In genomic region chr3:126358038-126358815, GRCh38 we compare ENCODE assay signal across 8 cellular contexts. TPM values are rescaled to one million over a fixed set of nuclear protein-coding genes. Genes with fewer than 3 reads are reported as not detected.
DNase-seq lines count a peak whose midpoint lies in the region; ATAC-seq, FAIRE-seq and TF ChIP-seq lines count a peak whose summit lies in the region.

No MANE protein-coding gene starts in this region.

- WGBS in GM12878 (ENCODE audit: insufficient coverage, insufficient replicate concordance, low lambda C conversion rate, missing lambda C conversion rate): 56% methylated on average over 11 of the region's 11 CpGs
- 4% methylated on average over 11 of the region's 11 CpGs for WGBS in liver
- WGBS in urinary bladder: 8% methylated on average over 11 of the region's 11 CpGs

- peak; percentile 31 for DNase-seq in LNCaP clone FGC (ENCODE audit: low read depth)
- no peak for DNase-seq in GM12878 (ENCODE audit: low read depth, low spot score)
- no peak for DNase-seq in stimulated activated naive CD4-positive, alpha-beta T cell (lab: John Stamatoyannopoulos, UW)
- DNase-seq in activated CD4-positive, alpha-beta T cell treated with anti-CD3 and anti-CD28 coated beads for 48 hours: no peak

- TF ChIP-seq CTCF in LNCaP clone FGC (IDR thresholded peaks at IDR 0.05; ENCODE audit: control insufficient read depth, extremely low read depth, insufficient read depth) (no peak), GM12878 (IDR thresholded peaks at IDR 0.05 in 2 of 3, conservative IDR thresholded peaks at IDR 0.05 in 1 of 3; ENCODE audit: control insufficient read depth in 2 of 3, extremely low read depth in 1 of 3, insufficient read depth in 1 of 3, low read depth in 3 of 3, low read length in 3 of 3) (no peak), liver (IDR thresholded peaks at IDR 0.05; ENCODE audit: low read depth, low read length, missing input control) (no peak)

- FAIRE-seq in GM12878 (lab: Jason Lieb, UNC): no peak

- in situ Hi-C loops in GM12878 (cut with MboI): no loop called here

- TF ChIP-seq EP300 in GM12878 (IDR thresholded peaks at IDR 0.05; ENCODE audit: borderline replicate concordance in 1 of 2, control insufficient read depth in 1 of 2, low read depth in 2 of 2, low read length in 2 of 2): no peak

- peak overlapping the region in 1 of 11 experiments; percentile 53; a peak in 1 of 22 replicates for H3K9ac ChIP-seq in BLaER1 treated with 17β-estradiol and CSF1 and Interleukin-3, amounts not matched to agents 10 nM and 100 nM
- no peak overlapping the region for H3K9ac ChIP-seq in GM12878 (ENCODE audit: control insufficient read depth, insufficient read depth, low read length)
- H3K9ac ChIP-seq in liver (ENCODE audit: low read depth in 1 of 2, low read length in 2 of 2): peak overlapping the region in 1 of 2 donors; percentile 26

- H3K4me3 ChIP-seq in BLaER1 treated with 17β-estradiol and CSF1 and Interleukin-3, amounts not matched to agents 10 nM and 100 nM: peak overlapping the region in 7 of 10 experiments; percentile 56 to 71 (median 62); a peak in 10 of 20 replicates
- H3K4me3 ChIP-seq in LNCaP clone FGC (ENCODE audit: low read depth, low read length): peak overlapping the region; percentile 73
- no peak overlapping the region for H3K4me3 ChIP-seq in GM12878
- peak overlapping the region in 2 of 3 donors; percentile 68 to 86 for H3K4me3 ChIP-seq in liver (ENCODE audit: low read depth in 1 of 3, low read length in 3 of 3)
- H3K4me3 ChIP-seq in urinary bladder (ENCODE audit: low read depth, low read length): no peak overlapping the region

- H4K20me1 ChIP-seq in BLaER1 treated with 17β-estradiol and CSF1 and Interleukin-3, amounts not matched to agents 10 nM and 100 nM: peaks cover 0 to 48% (median 7%) of the 10 kb centered on the region in 11 experiments; a peak in 9 of 22 replicates
- no peaks in the 10 kb centered on the region for H4K20me1 ChIP-seq in GM12878 (ENCODE audit: control insufficient read depth, insufficient read depth)

- peaks cover 14 to 29% (median 20%) of the 10 kb centered on the region in 10 experiments for H3K4me1 ChIP-seq in BLaER1 treated with 17β-estradiol and CSF1 and Interleukin-3, amounts not matched to agents 10 nM and 100 nM
- H3K4me1 ChIP-seq in GM12878 (ENCODE audit: control insufficient read depth, insufficient read depth, low read length) (no peaks in the 10 kb centered on the region), liver (ENCODE audit: control insufficient read depth in 4 of 4, insufficient read depth in 4 of 4, low read length in 3 of 4) (peaks cover 10 to 41% (median 31%) of the 10 kb centered on the region in 4 donors), urinary bladder (ENCODE audit: insufficient read depth) (no peaks in the 10 kb centered on the region)

- no peak overlapping the region for H2AFZ ChIP-seq in GM12878 (ENCODE audit: control insufficient read depth, low read depth, low read length)

- POLR2A ChIA-PET in GM12878 (lab: Charles Lee): no interaction called here

- SMC1A ChIA-PET in GM12878 (lab: Charles Lee; ENCODE audit: uncharacterized antibody, unreplicated experiment): no interaction called here

- intact Hi-C loops in GM12878 (cut with micrococcal nuclease; ENCODE audit: unreplicated experiment): no loop called here

- H3K27ac ChIP-seq in BLaER1 treated with 17β-estradiol and CSF1 and Interleukin-3, amounts not matched to agents 10 nM and 100 nM: no peak overlapping the region
- H3K27ac ChIP-seq in GM12878 (ENCODE audit: control insufficient read depth, insufficient read depth) (no peak overlapping the region), liver (ENCODE audit: low read depth in 1 of 2, low read length in 2 of 2) (peak overlapping the region; percentile 82 to 94), urinary bladder (ENCODE audit: low read depth) (peak overlapping the region; percentile 40)

- no peaks in the 10 kb centered on the region for H3K36me3 ChIP-seq in BLaER1 treated with 17β-estradiol and CSF1 and Interleukin-3, amounts not matched to agents 10 nM and 100 nM
- no peaks in the 10 kb centered on the region for H3K36me3 ChIP-seq in GM12878 (ENCODE audit: control insufficient read depth in 2 of 2, insufficient read depth in 2 of 2, low read length in 1 of 2)
- H3K36me3 ChIP-seq in liver (ENCODE audit: control insufficient read depth in 4 of 4, insufficient read depth in 3 of 4, low read depth in 1 of 4, low read length in 3 of 4): no peaks in the 10 kb centered on the region
- no peaks in the 10 kb centered on the region for H3K36me3 ChIP-seq in urinary bladder (ENCODE audit: insufficient read depth)

- no peak for ATAC-seq in GM12878
- no peak for ATAC-seq in GM21723 (IDR thresholded peaks at IDR 0.05; ENCODE audit: unreplicated experiment)

- RAD21 ChIA-PET in GM12878 (lab: Charles Lee; ENCODE audit: unreplicated experiment): no interaction called here

- H3K9me3 ChIP-seq in BLaER1 treated with 17β-estradiol and CSF1 and Interleukin-3, amounts not matched to agents 10 nM and 100 nM (replicated peaks in 1 of 11): no peaks in the 10 kb centered on the region
- no peaks in the 10 kb centered on the region for H3K9me3 ChIP-seq in GM12878 (replicated peaks; ENCODE audit: control insufficient read depth, insufficient read depth, low read length)
- no peaks in the 10 kb centered on the region for H3K9me3 ChIP-seq in liver (ENCODE audit: control insufficient read depth in 4 of 4, low read length in 3 of 4)

- no peak for TF ChIP-seq POLR2A in GM12878 (IDR thresholded peaks at IDR 0.05; ENCODE audit: low read depth, low read length)

- H3K79me2 ChIP-seq in GM12878 (ENCODE audit: control insufficient read depth, insufficient read depth, low read length): no peaks in the 10 kb centered on the region

- H3K4me2 ChIP-seq in BLaER1 treated with 17β-estradiol and CSF1 and Interleukin-3, amounts not matched to agents 10 nM and 100 nM: peak overlapping the region; percentile 94 to 98 (median 96); a peak in 21 of 22 replicates
- H3K4me2 ChIP-seq in GM12878 (ENCODE audit: control insufficient read depth, insufficient read depth): peak overlapping the region; percentile 75

- peaks cover 56 to 74% (median 68%) of the 10 kb centered on the region in 11 experiments for H3K27me3 ChIP-seq in BLaER1 treated with 17β-estradiol and CSF1 and Interleukin-3, amounts not matched to agents 10 nM and 100 nM
- H3K27me3 ChIP-seq in GM12878 (replicated peaks in 1 of 2; ENCODE audit: control insufficient read depth in 2 of 2, insufficient read depth in 2 of 2, low read length in 1 of 2) (peaks cover 12 to 23% of the 10 kb centered on the region in 2 experiments), liver (ENCODE audit: control insufficient read depth in 4 of 4, insufficient read depth in 4 of 4, low read length in 3 of 4) (no peaks in the 10 kb centered on the region)

- CTCF ChIA-PET in GM12878 (lab: Yijun Ruan, JAX): no interaction called here

- TF ChIP-seq RAD21 in GM12878 (IDR thresholded peaks at IDR 0.05; ENCODE audit: insufficient read depth, low read depth, low read length) (no peak), liver (IDR thresholded peaks at IDR 0.05) (peak in 1 of 2 donors; percentile 30)

- BruUV-seq in GM12878 (replicated peaks; lab: Mats Ljungman, UMichigan): no TSS peak

TF ChIP-seq in GM12878, 131 proteins besides CTCF, POLR2A, EP300 and RAD21 (continues in another document):
- TF ChIP-seq ESRRA (IDR thresholded peaks at IDR 0.05; ENCODE audit: low read length) (no peak), YY1 (IDR thresholded peaks at IDR 0.05; ENCODE audit: low read depth, low read length) (no peak)

TF ChIP-seq in liver, 16 proteins besides CTCF, POLR2A, EP300 and RAD21 (continues in another document):
- TF ChIP-seq FOXA2 (IDR thresholded peaks at IDR 0.05) (no peak), YY1 (IDR thresholded peaks at IDR 0.05) (peak; percentile 43)

RNA-seq across cellular contexts. Expression of gene KLF15, which starts 1.0 kb away (rescaled TPM):
- not detected in 2 replicates for total RNA-seq in GM12878 (2013; cell fraction: nucleolus; rRNA removed)
- total RNA-seq in GM12878 (2014; rRNA removed) (not detected in 2 replicates), GM12878 (2014; rRNA removed; fragmentation: Illumina TruSeq; extraction: Trizol) (not detected in 2 replicates), GM12878 (2021) (0.15 TPM in 1 of 2 replicates, not detected in the other), liver (100 to 1,000 TPM in 1 of 2 donors, 10 to 100 TPM in 1; 21.4 to 103 TPM), urinary bladder (1.6 TPM)
- not detected for polyA plus RNA-seq in GM12878 (2011; ENCODE audit: low read depth)
- polyA plus RNA-seq in GM12878 (2011; rRNA removed) (not detected in 2 replicates), GM12878 (2014; fragmentation: Illumina TruSeq; extraction: Trizol) (not detected in 2 replicates), GM12878 (2014; fragmentation: Nextera tagmentation; extraction: Ambion mirVana) (not detected), GM12878 (2014; rRNA removed) (not detected in 2 replicates), GM12878 (2016; fragmentation: Nextera tagmentation; extraction: Ambion mirVana) (not detected), liver (10 to 100 TPM; 27.6 to 71.0 TPM), urinary bladder (57.3 TPM)
- 0.04 and 0.05 TPM in 2 replicates for polyA plus RNA-seq in GM12878 (2011; cell fraction: cytosol; rRNA removed)
- 0.07 and 0.09 TPM in 2 replicates for polyA plus RNA-seq in GM12878 (2011; cell fraction: nucleus; rRNA removed)
- 0.11 TPM in 2 replicates for polyA plus RNA-seq in GM12878 (2012)
- 0.07 TPM in 1 of 2 replicates, not detected in the other for polyA minus RNA-seq in GM12878 (2011; rRNA and poly(A)+ RNA removed)
- polyA minus RNA-seq in GM12878 (2011; cell fraction: cytosol; rRNA and poly(A)+ RNA removed): not detected in 2 replicates
- polyA minus RNA-seq in GM12878 (2011; cell fraction: nucleus; rRNA and poly(A)+ RNA removed): 0.19 TPM in 1 of 2 replicates, not detected in the other

RNA-seq across cellular contexts. Expression of gene CFAP100, which starts 36.5 kb away (rescaled TPM):
- not detected in 2 replicates for total RNA-seq in GM12878 (2013; cell fraction: nucleolus; rRNA removed)
- not detected in 2 replicates for total RNA-seq in GM12878 (2014; rRNA removed)
- not detected in 2 replicates for total RNA-seq in GM12878 (2014; rRNA removed; fragmentation: Illumina TruSeq; extraction: Trizol)
- total RNA-seq in GM12878 (2021): not detected in 2 replicates
- polyA plus RNA-seq in GM12878 (2011; ENCODE audit: low read depth): not detected
- not detected in 2 replicates for polyA plus RNA-seq in GM12878 (2011; rRNA removed)
- polyA plus RNA-seq in GM12878 (2011; cell fraction: cytosol; rRNA removed): not detected in 2 replicates
- polyA plus RNA-seq in GM12878 (2011; cell fraction: nucleus; rRNA removed): not detected in 2 replicates
- not detected in 2 replicates for polyA plus RNA-seq in GM12878 (2012)
- not detected in 2 replicates for polyA plus RNA-seq in GM12878 (2014; fragmentation: Illumina TruSeq; extraction: Trizol)
- not detected for polyA plus RNA-seq in GM12878 (2014; fragmentation: Nextera tagmentation; extraction: Ambion mirVana)
- 0.04 TPM in 1 of 2 replicates, not detected in the other for polyA plus RNA-seq in GM12878 (2014; rRNA removed)
- polyA plus RNA-seq in GM12878 (2016; fragmentation: Nextera tagmentation; extraction: Ambion mirVana): under 1 TPM in 1 of 2 experiments, not detected in 1; 0.27 TPM
- polyA minus RNA-seq in GM12878 (2011; rRNA and poly(A)+ RNA removed): not detected in 2 replicates
- polyA minus RNA-seq in GM12878 (2011; cell fraction: cytosol; rRNA and poly(A)+ RNA removed): not detected in 2 replicates
- not detected in 2 replicates for polyA minus RNA-seq in GM12878 (2011; cell fraction: nucleus; rRNA and poly(A)+ RNA removed)
- not detected for total RNA-seq in liver
- polyA plus RNA-seq in liver: not detected
- total RNA-seq in urinary bladder: not detected
- not detected for polyA plus RNA-seq in urinary bladder

Comparison
In these comparisons a context has a peak if more than half of its experiments do, and no peak if none do; other contexts are left out.
1. H3K27ac ChIP-seq: peak in liver (2 of 2) and urinary bladder (single experiment); none in BLaER1 treated with 17β-estradiol and CSF1 and Interleukin-3, amounts not matched to agents 10 nM and 100 nM (0 of 11) and GM12878 (single experiment).
2. H3K4me3 ChIP-seq: peak in BLaER1 treated with 17β-estradiol and CSF1 and Interleukin-3, amounts not matched to agents 10 nM and 100 nM (7 of 10), LNCaP clone FGC (single experiment) and liver (2 of 3); none in GM12878 (single experiment) and urinary bladder (single experiment).